8 cellular contexts compared by ENCODE assay signal in genomic region chr1:869499-870244, GRCh38. TPM values are rescaled to one million over a fixed set of nuclear protein-coding genes. Genes with fewer than 3 reads are reported as not detected.
DNase-seq lines count a peak whose midpoint lies in the region; ATAC-seq and TF ChIP-seq lines count a peak whose summit lies in the region.

No MANE protein-coding gene starts in this region.

- TF ChIP-seq EP300 in upper lobe of left lung (IDR thresholded peaks at IDR 0.05), result no peak

- peaks cover 4 to 8% (median 8%) of the 10 kb centered on the region in 4 donors for H3K4me1 ChIP-seq in upper lobe of left lung

- DNase-seq in CMK (ENCODE audit: low read depth), result peak; percentile 61
- peak; percentile 75 for DNase-seq in HT-29 (ENCODE audit: low spot score)
- no peak for DNase-seq in SK-N-MC (ENCODE audit: low read depth, low spot score)
- DNase-seq in activated gamma-delta T cell (lab: John Stamatoyannopoulos, UW), result peak; percentile 71
- DNase-seq in germinal center (ENCODE audit: low spot score), result peak; percentile 82
- DNase-seq in pons (ENCODE audit: low spot score), result peak; percentile 21
- DNase-seq in upper lobe of left lung, result peak; percentile 81 to 97

- 21 to 42% methylated on average over 11 to 46 of the region's 55 CpGs for WGBS in upper lobe of left lung, 2 donors

- H3K27ac ChIP-seq in SK-N-MC (no peak overlapping the region), upper lobe of left lung (no peak overlapping the region)

- no peaks in the 10 kb centered on the region for H3K27me3 ChIP-seq in upper lobe of left lung

- no peak for TF ChIP-seq POLR2A in upper lobe of left lung (IDR thresholded peaks at IDR 0.05)

- H3K4me3 ChIP-seq in SK-N-MC (peak overlapping the region; percentile 53; the same call in 1 of the 2 replicates), upper lobe of left lung (peak overlapping the region in 2 of 4 donors; percentile 31 to 37)

- ATAC-seq in upper lobe of left lung (ENCODE audit: low FRiP score in 2 of 2) (peak; percentile 61 to 90), HG03025 (IDR thresholded peaks at IDR 0.05; ENCODE audit: low FRiP score, unreplicated experiment) (no peak)

- H3K9me3 ChIP-seq in SK-N-MC (ENCODE audit: low read depth, low read length), result no peaks in the 10 kb centered on the region
- no peaks in the 10 kb centered on the region for H3K9me3 ChIP-seq in upper lobe of left lung

- H3K36me3 ChIP-seq in SK-N-MC (ENCODE audit: insufficient read depth, low read length) (no peaks in the 10 kb centered on the region), upper lobe of left lung (no peaks in the 10 kb centered on the region)

- TF ChIP-seq CTCF in upper lobe of left lung (IDR thresholded peaks at IDR 0.05), result peak; percentile 83 to 93 (median 88)

- no peak overlapping the region for H3K9ac ChIP-seq in SK-N-MC (ENCODE audit: insufficient read length)

RNA-seq across cellular contexts. Expression of gene SAMD11, which starts 54.1 kb away (rescaled TPM):
- 0.10 TPM in 1 of 2 replicates, not detected in the other for total RNA-seq in HT-29 (2014; rRNA removed; shearing (Covaris generic))
- total RNA-seq in upper lobe of left lung, result 1 to 10 TPM; 1.0 to 9.3 (median 2.4) TPM
